Comparison of ENCODE assay signal across 1 cellular context in genomic region chr19:38250821-38251563, GRCh38.
TF ChIP-seq lines count a peak whose summit lies in the region.

No MANE protein-coding gene starts in this region.

TF ChIP-seq in H1, 55 proteins besides CTCF, POLR2A, EP300 and RAD21:
- TF ChIP-seq ASH2L (IDR thresholded peaks at IDR 0.05; ENCODE audit: low read length), result peak; percentile 26
- 0 out of 2 replicates have a peak, but pooled peaks have one; percentile 9 for TF ChIP-seq TCF12 (IDR thresholded peaks at IDR 0.05; ENCODE audit: low read depth, low read length)
- TF ChIP-seq SIX5 (IDR thresholded peaks at IDR 0.05; ENCODE audit: low read depth, low read length), result no peak
